Comparison of ENCODE assay signal across 16 cellular contexts in genomic region chr15:100689500-100689899, GRCh38.
DNase-seq lines count a peak whose midpoint lies in the region; ATAC-seq and TF ChIP-seq lines count a peak whose summit lies in the region.
"Had no signal": no experiment of that assay in that cellular context is flagged by ENCODE, and none has a peak within 500 bp of the region (broad histone marks: within the 10 kb centered on the region; RNA-seq: fewer than 3 reads in every experiment).

No MANE protein-coding gene starts in this region.

- H3K27me3 ChIP-seq in PC-3 (ENCODE audit: low read length) = no peaks in the 10 kb centered on the region
- H3K27me3 ChIP-seq in esophagus muscularis mucosa = peaks cover 0 to 13% (median 0%) of the 10 kb centered on the region in 4 donors
- H3K27me3 ChIP-seq in uterus = no peaks in the 10 kb centered on the region

- peak overlapping the region; percentile 100 for H3K27ac ChIP-seq in PC-3 (ENCODE audit: low read length)
- peak overlapping the region in 1 of 4 donors; percentile 71 for H3K27ac ChIP-seq in esophagus muscularis mucosa (replicated peaks in 1 of 4)
- peak overlapping the region; percentile 83 to 91 for H3K27ac ChIP-seq in uterus
- H3K27ac ChIP-seq: 22Rv1, BLaER1, GM23248 had no signal

- H3F3A ChIP-seq in PC-3 (ENCODE audit: low read length, unreplicated experiment) = peaks cover 9% of the 10 kb centered on the region

- TF ChIP-seq POLR2A in esophagus muscularis mucosa (IDR thresholded peaks at IDR 0.05; ENCODE audit: low read depth) = no peak
- no peak for TF ChIP-seq POLR2A in uterus (IDR thresholded peaks at IDR 0.05)

- CTCF ChIA-PET in PC-3 (lab: Charles Lee) = no interaction called here

- H4K20me1 ChIP-seq in PC-3 (ENCODE audit: low read length) = no peaks in the 10 kb centered on the region
- H4K20me1 ChIP-seq: BLaER1 had no signal

- ATAC-seq in PC-3 (no peak), GM18498 (IDR thresholded peaks at IDR 0.05; ENCODE audit: unreplicated experiment) (no peak)
- ATAC-seq: HepG2 had no signal

- H3K4me3 ChIP-seq in PC-3 (ENCODE audit: low read length) = no peak overlapping the region
- H3K4me3 ChIP-seq in esophagus muscularis mucosa = no peak overlapping the region
- no peak overlapping the region for H3K4me3 ChIP-seq in uterus
- H3K4me3 ChIP-seq: BLaER1, GM23248, HAP-1 had no signal

- H2AFZ ChIP-seq in PC-3 (ENCODE audit: low read length) = no peak overlapping the region
- H2AFZ ChIP-seq: GM23248 had no signal

- no peak for TF ChIP-seq EP300 in esophagus muscularis mucosa (IDR thresholded peaks at IDR 0.05)

- BruUV-seq in PC-3 (replicated peaks; lab: Mats Ljungman, UMichigan) = no TSS peak

- POLR2A ChIA-PET in PC-3 (lab: Charles Lee; ENCODE audit: unreplicated experiment) = no interaction called here

- H3K9ac ChIP-seq in PC-3 (ENCODE audit: low read length) = peak overlapping the region; percentile 96; the same call in 1 of the 2 replicates
- H3K9ac ChIP-seq: BLaER1, GM23248 had no signal

- no peaks in the 10 kb centered on the region for H3K9me2 ChIP-seq in PC-3 (replicated peaks; ENCODE audit: low read length)

- no peaks in the 10 kb centered on the region for H3K9me3 ChIP-seq in PC-3 (ENCODE audit: low read length)
- H3K9me3 ChIP-seq in esophagus muscularis mucosa = no peaks in the 10 kb centered on the region
- no peaks in the 10 kb centered on the region for H3K9me3 ChIP-seq in uterus
- H3K9me3 ChIP-seq: BLaER1, Caco-2 had no signal

- DNase-seq in DMS79 (lab: John Stamatoyannopoulos, UW) = peak; percentile 6
- no peak for DNase-seq in DMS79 treated with DMSO at 0.1 percent for 48 hours (lab: John Stamatoyannopoulos, UW)
- DNase-seq in PC-3 = no peak
- DNase-seq in esophagus muscularis mucosa (ENCODE audit: extremely low spot score) = peak; percentile 88
- DNase-seq in uterus = no peak
- no peak for DNase-seq in activated CD4-positive, alpha-beta T cell treated with anti-CD3 and anti-CD28 coated beads for 4 hours
- no peak for DNase-seq in SHP77 (lab: John Stamatoyannopoulos, UW)
- DNase-seq: AML-193; Caco-2; CD8-positive, alpha-beta memory T cell; GM23248 had no signal

- H3K79me2 ChIP-seq in PC-3 (ENCODE audit: low read length) = peaks cover 10% of the 10 kb centered on the region

- WGBS in esophagus muscularis mucosa = 100% methylated on average over 6 of the region's 7 CpGs

- TF ChIP-seq CTCF in PC-3 (conservative IDR thresholded peaks at IDR 0.05; ENCODE audit: low read depth, low read length) = no peak
- no peak for TF ChIP-seq CTCF in esophagus muscularis mucosa (IDR thresholded peaks at IDR 0.05)
- no peak for TF ChIP-seq CTCF in uterus (IDR thresholded peaks at IDR 0.05)

- H3K4me1 ChIP-seq in PC-3 (ENCODE audit: insufficient read depth, low read length) (peaks cover 57% of the 10 kb centered on the region), esophagus muscularis mucosa (peaks cover 0 to 35% (median 19%) of the 10 kb centered on the region in 4 donors), uterus (peaks cover 5 to 20% of the 10 kb centered on the region in 2 donors)
- H3K4me1 ChIP-seq: Caco-2, HAP-1 had no signal

- intact Hi-C loops in PC-3 (cut with micrococcal nuclease) (no loop called here), esophagus muscularis mucosa (cut with DNase I) (no loop called here), uterus (cut with DNase I; ENCODE audit: low total_unique reads) (no loop called here)

- H3K36me3 ChIP-seq in PC-3 (ENCODE audit: low read depth, low read length) = no peaks in the 10 kb centered on the region
- H3K36me3 ChIP-seq in esophagus muscularis mucosa = no peaks in the 10 kb centered on the region
- no peaks in the 10 kb centered on the region for H3K36me3 ChIP-seq in uterus
- H3K36me3 ChIP-seq: BLaER1, HAP-1 had no signal

- H3K4me2 ChIP-seq in PC-3 (ENCODE audit: low read length) = no peak overlapping the region
- H3K4me2 ChIP-seq: BLaER1 had no signal

Comparison
In these comparisons a context has a peak if more than half of its experiments do, and no peak if none do; other contexts are left out.
1. DNase-seq: peak in DMS79 (single experiment) and esophagus muscularis mucosa (single experiment); none in DMS79 treated with DMSO at 0.1 percent for 48 hours (single experiment), PC-3 (single experiment), uterus (0 of 2), activated CD4-positive, alpha-beta T cell treated with anti-CD3 and anti-CD28 coated beads for 4 hours (0 of 2) and SHP77 (0 of 2).